8 cellular contexts compared by ENCODE assay signal in genomic region chr4:52712991-52713275, GRCh38. TPM values are rescaled to one million over a fixed set of nuclear protein-coding genes. Genes with fewer than 3 reads are reported as not detected.
A peak's percentile ranks its signal among the peaks of the same experiment; 100 is the strongest.
DNase-seq lines count a peak whose midpoint lies in the region; ATAC-seq and TF ChIP-seq lines count a peak whose summit lies in the region.

No MANE protein-coding gene starts in this region.

- peak overlapping the region; percentile 91 for H2AFZ ChIP-seq in neuronal stem cell (ENCODE audit: low read length)

- no peak overlapping the region for H3K4ac ChIP-seq in neuronal stem cell (ENCODE audit: low read length)

- H3K36me3 Mint-ChIP-seq in CD4-positive, alpha-beta T cell (ENCODE audit: low read depth): peaks cover 55% of the 10 kb centered on the region
- H3K36me3 Mint-ChIP-seq in endothelial cell (ENCODE audit: low read depth, unreplicated experiment): peaks cover 17% of the 10 kb centered on the region

- H4K91ac ChIP-seq in neuronal stem cell (ENCODE audit: low read depth, low read length, poor library complexity): no peak overlapping the region

- CTCF ChIA-PET in CD4-positive, alpha-beta T cell (lab: Charles Lee): interaction anchor here (0.9 to 1.0 kb wide), 2 partner anchors 167 to 870 kb away, joined by 3 to 4 read pairs; partner anchors contain the start of gene DCUN1D4

- no peak for TF ChIP-seq CTCF in CD4-positive, alpha-beta T cell (IDR thresholded peaks at IDR 0.05)
- TF ChIP-seq CTCF in NB4 (IDR thresholded peaks at IDR 0.05; ENCODE audit: low read depth, low read length): no peak
- no peak for TF ChIP-seq CTCF in endothelial cell (IDR thresholded peaks at IDR 0.05; ENCODE audit: unreplicated experiment)

- no peak for ATAC-seq in CD4-positive, alpha-beta T cell (ENCODE audit: poor library complexity)
- no peak for ATAC-seq in GM21723 (IDR thresholded peaks at IDR 0.05; ENCODE audit: unreplicated experiment)

- POLR2A ChIA-PET in CD4-positive, alpha-beta T cell (lab: Charles Lee): interaction anchor here (1.0 to 3.9 kb wide), 17 partner anchors 9 to 870 kb away, joined by 3 to 149 read pairs (median 7); partner anchors contain the start of genes DCUN1D4, ERVMER34-1, RASL11B and SCFD2

- peak overlapping the region; percentile 22 for H3K14ac ChIP-seq in neuronal stem cell (ENCODE audit: low read length)

- no peaks in the 10 kb centered on the region for H3K27me3 ChIP-seq in CD4-positive, alpha-beta T cell (ENCODE audit: control insufficient read depth, insufficient read depth, low read length)
- H3K27me3 ChIP-seq in neuronal stem cell (ENCODE audit: control insufficient read depth in 3 of 3, insufficient read depth in 3 of 3, low read depth in 1 of 3, low read length in 3 of 3): peaks cover 0 to 15% (median 0%) of the 10 kb centered on the region in 3 experiments

- no peaks in the 10 kb centered on the region for H3K27me3 Mint-ChIP-seq in CD4-positive, alpha-beta T cell
- H3K27me3 Mint-ChIP-seq in endothelial cell (ENCODE audit: unreplicated experiment): peaks cover 21% of the 10 kb centered on the region

- peak overlapping the region; percentile 60 for H3K4me2 ChIP-seq in neuronal stem cell (ENCODE audit: insufficient read depth, low read length, poor library complexity, severe bottlenecking)

- peak overlapping the region; percentile 85 for H3K4me3 ChIP-seq in NB4 (ENCODE audit: low read depth, low read length)
- H3K4me3 ChIP-seq in neuronal stem cell (ENCODE audit: low read length in 2 of 2): peak overlapping the region; percentile 86

- H3K9me3 Mint-ChIP-seq in CD4-positive, alpha-beta T cell: no peaks in the 10 kb centered on the region
- H3K9me3 Mint-ChIP-seq in endothelial cell (ENCODE audit: unreplicated experiment): no peaks in the 10 kb centered on the region

- peak overlapping the region; percentile 90 for H3K27ac ChIP-seq in CD4-positive, alpha-beta T cell (ENCODE audit: low read depth, low read length)
- no peak overlapping the region for H3K27ac ChIP-seq in neuronal stem cell (replicated peaks; ENCODE audit: low read length)

- H3K27ac Mint-ChIP-seq in CD4-positive, alpha-beta T cell: peak overlapping the region; percentile 99
- peak overlapping the region; percentile 70 for H3K27ac Mint-ChIP-seq in endothelial cell (ENCODE audit: unreplicated experiment)

- no peak overlapping the region for H2BK15ac ChIP-seq in neuronal stem cell (ENCODE audit: low read length)

- peaks cover 45% of the 10 kb centered on the region for H3K4me1 Mint-ChIP-seq in CD4-positive, alpha-beta T cell (ENCODE audit: low read depth)
- H3K4me1 Mint-ChIP-seq in endothelial cell (ENCODE audit: unreplicated experiment): peaks cover 22% of the 10 kb centered on the region

- H2AK5ac ChIP-seq in neuronal stem cell (ENCODE audit: low read depth, low read length): no peak overlapping the region

- peak overlapping the region; percentile 93 for H3K4me3 Mint-ChIP-seq in CD4-positive, alpha-beta T cell
- H3K4me3 Mint-ChIP-seq in endothelial cell (ENCODE audit: unreplicated experiment): peak overlapping the region; percentile 92

- no peak for DNase-seq in CD4-positive, alpha-beta T cell
- DNase-seq in NB4 (ENCODE audit: low read depth) (no peak), endothelial cell (ENCODE audit: low spot score) (no peak), neuronal stem cell (ENCODE audit: low spot score) (no peak), NCI-H345 (lab: John Stamatoyannopoulos, UW) (no peak), CD1c-positive myeloid dendritic cell (ENCODE audit: extremely low spot score) (no peak), midbrain (lab: John Stamatoyannopoulos, UW) (no peak)

- no peak for TF ChIP-seq POLR2A in NB4 (IDR thresholded peaks at IDR 0.05; ENCODE audit: extremely low read depth, insufficient read length)

- H2BK5ac ChIP-seq in neuronal stem cell (ENCODE audit: low read length): peak overlapping the region; percentile 14

- intact Hi-C loops in CD4-positive, alpha-beta T cell (cut with DNase I, micrococcal nuclease): loop anchor here (1.0 to 10.0 kb wide), 5 partner anchors 8 to 654 kb away; partner anchors contain the start of genes RASL11B (in 1 of the 2), SCFD2 (in 1 of the 2) and USP46 (in 1 of the 2)

- no peak overlapping the region for H2BK120ac ChIP-seq in neuronal stem cell (ENCODE audit: low read depth, low read length)

- peak overlapping the region; percentile 87 for H3K23ac ChIP-seq in neuronal stem cell (ENCODE audit: low read depth, low read length, poor library complexity)

- H4K8ac ChIP-seq in neuronal stem cell (ENCODE audit: low read depth, low read length): no peak overlapping the region

- H3K18ac ChIP-seq in neuronal stem cell (ENCODE audit: low read length): peak overlapping the region; percentile 86

- H2BK12ac ChIP-seq in neuronal stem cell (ENCODE audit: low read length): no peak overlapping the region

- H3K4me1 ChIP-seq in neuronal stem cell (ENCODE audit: control insufficient read depth in 2 of 2, insufficient read depth in 1 of 2, low read depth in 1 of 2, low read length in 2 of 2): peaks cover 9 to 10% of the 10 kb centered on the region in 2 donors

- H3K36me3 ChIP-seq in neuronal stem cell (replicated peaks in 1 of 2; ENCODE audit: control insufficient read depth in 2 of 2, insufficient read depth in 2 of 2, low read length in 2 of 2): peaks cover 11 to 44% of the 10 kb centered on the region in 2 donors

- peaks cover 6% of the 10 kb centered on the region for H3K79me1 ChIP-seq in neuronal stem cell (ENCODE audit: low read depth, low read length)

- H3K9me3 ChIP-seq in CD4-positive, alpha-beta T cell (ENCODE audit: control insufficient read depth, low read length): no peaks in the 10 kb centered on the region
- H3K9me3 ChIP-seq in neuronal stem cell (replicated peaks in 1 of 2; ENCODE audit: control insufficient read depth in 2 of 2, insufficient read depth in 1 of 2, low read depth in 1 of 2, low read length in 2 of 2): peaks cover 0 to 12% of the 10 kb centered on the region in 2 donors

- WGBS in neuronal stem cell (ENCODE audit: extremely low coverage in 2 of 2, insufficient read length in 2 of 2, insufficient replicate concordance in 1 of 2), 2 donors: no CpG with 5 or more reads among the region's 10 CpGs

- peak overlapping the region; percentile 97 for H3K9ac ChIP-seq in neuronal stem cell (ENCODE audit: low read depth, low read length, poor library complexity)

RNA-seq across cellular contexts. Expression of gene ERVMER34-1, which starts 38.3 kb away (rescaled TPM):
- total RNA-seq in CD4-positive, alpha-beta T cell: not detected
- total RNA-seq in endothelial cell (ENCODE audit: unreplicated experiment): 0.44 TPM
- 1.3 TPM for polyA plus RNA-seq in neuronal stem cell (2013, experiment 1 of 2)
- 1.6 TPM for polyA plus RNA-seq in neuronal stem cell (2013, experiment 2 of 2)

RNA-seq across cellular contexts. Expression of gene USP46, which starts 53.8 kb away (rescaled TPM):
- 10 to 100 TPM in 1 of 2 experiments, 1 to 10 TPM in 1; 6.8 to 10.5 TPM for total RNA-seq in CD4-positive, alpha-beta T cell
- 32.4 TPM for total RNA-seq in endothelial cell (ENCODE audit: unreplicated experiment)
- polyA plus RNA-seq in neuronal stem cell (2013, experiment 1 of 2): 33.6 TPM
- polyA plus RNA-seq in neuronal stem cell (2013, experiment 2 of 2): 35.2 TPM
